Comparison of ENCODE assay signal across 15 cellular contexts in genomic region chr5:177332896-177333260, GRCh38.
"Had no signal": no experiment of that assay in that cellular context is flagged by ENCODE, and none has a peak within 500 bp of the region (broad histone marks: within the 10 kb centered on the region; RNA-seq: fewer than 3 reads in every experiment).

No MANE protein-coding gene starts in this region.

- H3K4me3 Mint-ChIP-seq: activated CD4-positive, alpha-beta T cell treated with anti-CD3 and anti-CD28 coated beads, Interleukin-2, amount 10 ng/mL, durations not matched to agents 7 days and 5 days; activated naive CD4-positive, alpha-beta T cell treated with anti-CD3 and anti-CD28 coated beads, Interleukin-2, amount 50 U/mL, for 24 hours; brain; neural progenitor cell; T-helper 1 cell treated with Interleukin-12 subunit alpha and Interleukin-12 subunit beta and Interleukin-4 antibody, amounts not matched to agents 30 μg/mL and 1 μg/mL, for 36 hours had no signal

- DNase-seq: activated CD4-positive, alpha-beta T cell treated with anti-CD3 and anti-CD28 coated beads, Interleukin-2, amount 10 ng/mL, durations not matched to agents 7 days and 5 days; amygdala; effector memory CD4-positive, alpha-beta T cell; left ventricle myocardium superior; mesendoderm; stimulated activated CD4-positive, alpha-beta T cell treated with anti-CD3 and anti-CD28 coated beads, Interleukin-15, amount 100 ng/mL, for 24 hours; stimulated activated CD4-positive, alpha-beta T cell treated with anti-CD3 and anti-CD28 coated beads, Interleukin-4, amount 100 ng/mL, for 4 hours; thyroid gland; uterus had no signal

- H3K4me3 ChIP-seq: neural progenitor cell, thyroid gland, uterus had no signal

- H3K9me3 Mint-ChIP-seq: activated CD4-positive, alpha-beta T cell treated with anti-CD3 and anti-CD28 coated beads, Interleukin-2, amount 10 ng/mL, durations not matched to agents 7 days and 5 days; activated naive CD4-positive, alpha-beta T cell treated with anti-CD3 and anti-CD28 coated beads, Interleukin-2, amount 50 U/mL, for 24 hours; activated T-helper 2 cell treated with anti-CD3 and anti-CD28 coated beads, Interferon-gamma antibody, Interleukin-2, Interleukin-4, amounts not matched to agents 10 μg/mL and 5 μg/mL and 100 μg/mL, durations not matched to agents 14 hours and 24 hours and 36 hours; brain; neural progenitor cell; T-helper 1 cell treated with Interleukin-12 subunit alpha and Interleukin-12 subunit beta and Interleukin-4 antibody, amounts not matched to agents 30 μg/mL and 1 μg/mL, for 36 hours had no signal

- H3K27me3 Mint-ChIP-seq: activated CD4-positive, alpha-beta T cell treated with anti-CD3 and anti-CD28 coated beads, Interleukin-2, amount 10 ng/mL, durations not matched to agents 7 days and 5 days; activated naive CD4-positive, alpha-beta T cell treated with anti-CD3 and anti-CD28 coated beads, Interleukin-2, amount 50 U/mL, for 24 hours had no signal

- ATAC-seq: left ventricle myocardium superior had no signal

- H3K27me3 ChIP-seq: neural progenitor cell, thyroid gland, uterus had no signal

- H3K4me1 Mint-ChIP-seq: neural progenitor cell had no signal

- H3K36me3 ChIP-seq: neural progenitor cell, uterus had no signal

- H3K27ac ChIP-seq: neural progenitor cell, parathyroid adenoma, thyroid gland, uterus had no signal

- H3K9me3 ChIP-seq: thyroid gland, uterus had no signal

- H3K27ac Mint-ChIP-seq: activated CD4-positive, alpha-beta T cell treated with anti-CD3 and anti-CD28 coated beads, Interleukin-2, amount 10 ng/mL, durations not matched to agents 7 days and 5 days; activated naive CD4-positive, alpha-beta T cell treated with anti-CD3 and anti-CD28 coated beads, Interleukin-2, amount 50 U/mL, for 24 hours; activated T-helper 2 cell treated with anti-CD3 and anti-CD28 coated beads, Interferon-gamma antibody, Interleukin-2, Interleukin-4, amounts not matched to agents 10 μg/mL and 5 μg/mL and 100 μg/mL, durations not matched to agents 14 hours and 24 hours and 36 hours; brain; neural progenitor cell; T-helper 1 cell treated with Interleukin-12 subunit alpha and Interleukin-12 subunit beta and Interleukin-4 antibody, amounts not matched to agents 30 μg/mL and 1 μg/mL, for 36 hours had no signal

- H3K4me1 ChIP-seq: neural progenitor cell, parathyroid adenoma, thyroid gland, uterus had no signal
